8 cellular contexts compared by ENCODE assay signal in the genomic region with DNA sequence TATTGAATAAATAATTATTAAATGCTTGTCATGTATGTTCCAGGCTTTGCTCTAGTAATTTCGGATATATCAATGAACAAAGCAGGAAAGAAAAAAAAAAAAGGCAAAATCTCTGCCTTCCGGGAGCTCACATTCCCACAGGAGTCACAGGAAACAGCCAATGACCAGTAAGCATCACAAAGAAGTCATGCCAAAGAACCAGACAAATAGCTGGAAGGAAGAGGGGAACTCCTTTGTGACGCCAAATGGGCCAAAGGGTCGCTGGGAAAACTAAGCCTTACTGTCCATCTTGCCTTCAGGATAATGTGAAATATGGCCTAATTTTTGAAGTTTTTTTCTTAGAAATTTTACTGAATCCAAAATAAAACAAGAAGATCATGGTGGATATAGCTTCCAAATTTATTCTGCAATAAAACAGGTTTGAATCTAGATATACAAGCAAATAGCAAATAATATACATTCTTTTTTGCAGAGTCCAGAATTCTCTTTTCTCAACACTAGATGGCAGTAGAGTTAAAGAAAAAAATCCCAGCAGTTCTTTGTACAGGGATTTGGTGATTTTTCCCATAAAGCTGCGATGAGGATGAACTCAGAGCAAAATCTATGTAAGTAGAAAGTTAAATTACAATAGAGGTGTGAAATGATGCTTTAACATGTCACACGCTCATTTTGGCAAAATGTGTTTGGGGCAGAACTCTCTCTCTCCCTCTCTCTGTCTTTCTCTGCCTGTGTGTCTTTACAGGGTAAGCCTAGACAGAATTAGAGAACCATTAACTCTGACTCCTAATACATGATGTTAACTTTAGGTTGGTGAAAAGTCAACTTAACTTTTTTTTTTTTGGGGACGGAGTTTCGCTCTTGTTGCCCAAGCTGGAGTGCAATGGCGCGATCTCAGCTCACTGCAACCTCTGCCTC.
DNase-seq lines count a peak whose midpoint lies in the region; ATAC-seq and TF ChIP-seq lines count a peak whose summit lies in the region.

No MANE protein-coding gene starts in this region.

- intact Hi-C loops in gastrocnemius medialis (cut with DNase I; ENCODE audit: low total_unique reads) = loop anchor here (5.0 kb wide), 1 partner anchor 908 kb away; no protein-coding TSS in a partner anchor

- TF ChIP-seq CTCF in C4-2B (conservative IDR thresholded peaks at IDR 0.05) (peak; percentile 84), gastrocnemius medialis (IDR thresholded peaks at IDR 0.05 in 4 of 5, conservative IDR thresholded peaks at IDR 0.05 in 1 of 5) (peak; percentile 60 to 76 (median 72))

- in situ Hi-C loops in SK-MEL-5 (cut with HindIII; ENCODE audit: low pct_unique_long_range_greater_than_20kb, low sequenced_read_pairs) (no loop called here), gastrocnemius medialis (cut with MboI; ENCODE audit: low sequenced_read_pairs in 4 of 4) (loop anchor here in 3 of 4 donors (10.0 to 25.0 kb wide), 2 partner anchors 911 to 1248 kb away; no protein-coding TSS in a partner anchor)

- H3K36me3 ChIP-seq in H7 (replicated peaks; ENCODE audit: control insufficient read depth, insufficient read depth, low read length) = no peaks in the 10 kb centered on the region
- H3K36me3 ChIP-seq in gastrocnemius medialis = no peaks in the 10 kb centered on the region

- no peak overlapping the region for H3K4me3 ChIP-seq in H7 (ENCODE audit: insufficient read depth, low read depth, low read length)
- no peak overlapping the region for H3K4me3 ChIP-seq in gastrocnemius medialis

- DNase-seq in H7 (peak; percentile 29), SK-MEL-5 (ENCODE audit: low read depth, low spot score) (peak; percentile 72), foreskin melanocyte (peak; percentile 28), gastrocnemius medialis (no peak), GM19238 (ENCODE audit: insufficient read length, low spot score) (no peak)

- H3K27ac ChIP-seq in C4-2B = no peak overlapping the region
- H3K27ac ChIP-seq in gastrocnemius medialis = no peak overlapping the region

- H3K9me3 ChIP-seq in gastrocnemius medialis = no peaks in the 10 kb centered on the region

- no peaks in the 10 kb centered on the region for H3K4me1 ChIP-seq in gastrocnemius medialis

- H3K27me3 ChIP-seq in H7 (ENCODE audit: control insufficient read depth, insufficient read depth, low read length) (peaks cover 51% of the 10 kb centered on the region), gastrocnemius medialis (no peaks in the 10 kb centered on the region)

- no peak for TF ChIP-seq POLR2A in gastrocnemius medialis (IDR thresholded peaks at IDR 0.05)

- peak in 1 of 2 donors; percentile 50 for ATAC-seq in gastrocnemius medialis
- ATAC-seq in GM18867 (IDR thresholded peaks at IDR 0.05; ENCODE audit: unreplicated experiment) = no peak
- no peak for ATAC-seq in GM19452 (IDR thresholded peaks at IDR 0.05; ENCODE audit: unreplicated experiment)

Comparison
In these comparisons a context has a peak if more than half of its experiments do, and no peak if none do; other contexts are left out.
1. DNase-seq: peak in H7 (single experiment), SK-MEL-5 (single experiment) and foreskin melanocyte (single experiment); none in gastrocnemius medialis (0 of 2) and GM19238 (single experiment).